In the genomic region with DNA sequence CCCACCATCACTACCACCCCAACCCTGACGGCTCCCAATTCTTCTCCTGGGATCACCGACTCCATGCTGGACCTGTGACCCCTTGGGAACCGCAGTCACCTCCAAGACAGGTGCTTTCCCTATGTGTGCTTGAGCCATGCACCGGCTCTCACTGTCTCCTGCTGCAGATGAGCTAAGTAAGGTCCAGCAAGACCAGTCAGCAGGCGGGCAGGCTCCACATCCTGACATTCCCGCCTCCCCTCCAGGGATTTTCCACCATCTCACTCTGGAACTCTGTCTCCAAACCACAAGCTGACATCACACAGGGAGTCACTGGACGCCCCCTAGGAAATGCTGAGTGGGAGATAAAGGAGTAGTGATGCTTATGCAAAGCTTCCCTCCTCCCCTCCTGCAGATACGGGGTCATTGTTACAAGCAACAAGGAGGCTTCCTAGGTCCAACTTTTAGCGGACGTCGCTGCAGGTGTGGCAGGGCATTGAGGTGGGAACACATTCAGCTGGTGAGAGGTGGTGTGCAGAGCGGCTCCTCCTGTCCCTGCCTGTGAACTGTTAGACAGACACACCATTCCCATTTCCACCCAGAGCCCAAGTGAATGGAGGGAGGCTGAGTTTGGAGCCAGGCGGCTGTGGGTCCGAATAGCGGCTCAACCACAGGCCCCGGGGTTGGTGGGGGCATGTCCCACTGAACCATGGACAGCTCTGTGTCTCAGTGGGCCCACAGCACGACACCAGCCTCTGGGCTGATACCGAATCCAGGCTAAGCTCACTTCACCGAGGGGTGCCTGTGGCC, we compare ENCODE assay signal across 16 cellular contexts.
DNase-seq lines count a peak whose midpoint lies in the region; ATAC-seq and TF ChIP-seq lines count a peak whose summit lies in the region.
"Had no signal": no experiment of that assay in that cellular context is flagged by ENCODE, and none has a peak within 500 bp of the region (broad histone marks: within the 10 kb centered on the region; RNA-seq: fewer than 3 reads in every experiment).

No MANE protein-coding gene starts in this region.

- peaks cover 4% of the 10 kb centered on the region for H3K27me3 Mint-ChIP-seq in H9 (ENCODE audit: low read depth)
- H3K27me3 Mint-ChIP-seq: CD4-positive, CD25-positive, alpha-beta regulatory T cell had no signal

- H3K4ac ChIP-seq in neuronal stem cell (ENCODE audit: low read length) (no peak overlapping the region), H9 (ENCODE audit: low read depth, low read length) (no peak overlapping the region)

- H3K14ac ChIP-seq in neuronal stem cell (ENCODE audit: low read length) (no peak overlapping the region), H9 (ENCODE audit: insufficient read depth, low read length) (no peak overlapping the region)

- H3K23ac ChIP-seq in neuronal stem cell (ENCODE audit: low read depth, low read length, poor library complexity) (no peak overlapping the region), H9 (ENCODE audit: insufficient read length, low read depth, low read length) (no peak overlapping the region)

- H3K27me3 ChIP-seq in MG63 (no peaks in the 10 kb centered on the region), neuronal stem cell (ENCODE audit: control insufficient read depth in 3 of 3, insufficient read depth in 3 of 3, low read depth in 1 of 3, low read length in 3 of 3) (peaks cover 0 to 3% (median 0%) of the 10 kb centered on the region in 3 experiments), H9 (ENCODE audit: insufficient read depth, low read length) (no peaks in the 10 kb centered on the region)

- H2AFZ ChIP-seq in neuronal stem cell (ENCODE audit: low read length) = no peak overlapping the region
- H2AFZ ChIP-seq in H9 (ENCODE audit: low read length) = no peak overlapping the region

- WGBS in neuronal stem cell (ENCODE audit: extremely low coverage in 2 of 2, insufficient read length in 2 of 2, insufficient replicate concordance in 1 of 2), 2 donors = no CpG with 5 or more reads among the region's 19 CpGs
- no CpG with 5 or more reads among the region's 19 CpGs for WGBS in H9 (ENCODE audit: extremely low coverage, insufficient read length, low lambda C conversion rate)

- no peak overlapping the region for H3T11ph ChIP-seq in H9 (ENCODE audit: low read length)

- TF ChIP-seq CTCF in fibroblast of mammary gland (conservative IDR thresholded peaks at IDR 0.05; ENCODE audit: control insufficient read depth, insufficient read depth, low read depth, low read length) (no peak), H9 (conservative IDR thresholded peaks at IDR 0.05) (no peak)

- H4K5ac ChIP-seq in H9 (ENCODE audit: insufficient read length, low read depth, low read length) = no peak overlapping the region

- H3K4me3 Mint-ChIP-seq in H9 = no peak overlapping the region; a peak in 1 of 5 replicates
- H3K4me3 Mint-ChIP-seq: CD4-positive, CD25-positive, alpha-beta regulatory T cell had no signal

- H2BK120ac ChIP-seq in neuronal stem cell (ENCODE audit: low read depth, low read length) (no peak overlapping the region), H9 (ENCODE audit: low read depth, low read length, poor library complexity, severe bottlenecking) (no peak overlapping the region)

- H3K4me1 ChIP-seq in neuronal stem cell (ENCODE audit: control insufficient read depth in 2 of 2, insufficient read depth in 1 of 2, low read depth in 1 of 2, low read length in 2 of 2) (peaks cover 16 to 30% of the 10 kb centered on the region in 2 donors), H9 (ENCODE audit: insufficient read depth, low read length) (no peaks in the 10 kb centered on the region)

- H3K9ac ChIP-seq in neuronal stem cell (ENCODE audit: low read depth, low read length, poor library complexity) (no peak overlapping the region), H9 (ENCODE audit: extremely low read depth, insufficient read length, low read length) (no peak overlapping the region)
- H3K9ac ChIP-seq: KMS-11 had no signal

- DNase-seq in AG08395 (ENCODE audit: low spot score) (peak; percentile 66), MG63 (peak; percentile 72), fibroblast of mammary gland (ENCODE audit: low read depth) (peak; percentile 3), neuronal stem cell (ENCODE audit: low spot score) (no peak), DMS153 (lab: John Stamatoyannopoulos, UW) (no peak), H9 (no peak), NCI-H82 treated with DMSO at 0.1 percent for 48 hours (lab: John Stamatoyannopoulos, UW; ENCODE audit: unreplicated experiment) (no peak)
- DNase-seq: Calu3; CD4-positive, CD25-positive, alpha-beta regulatory T cell; DMS79 treated with DMSO at 0.1 percent for 48 hours; MM.1S; NCI-H1930; NCI-H526 treated with DMSO at 0.1 percent for 48 hours had no signal

- no peak overlapping the region for H3K4me3 ChIP-seq in MG63
- H3K4me3 ChIP-seq in fibroblast of mammary gland (ENCODE audit: control insufficient read depth, low read depth, low read length) = no peak overlapping the region
- no peak overlapping the region for H3K4me3 ChIP-seq in neuronal stem cell (ENCODE audit: low read length in 2 of 2)

- peaks cover 32% of the 10 kb centered on the region for H3K36me3 ChIP-seq in MG63
- no peaks in the 10 kb centered on the region for H3K36me3 ChIP-seq in neuronal stem cell (replicated peaks in 1 of 2; ENCODE audit: control insufficient read depth in 2 of 2, insufficient read depth in 2 of 2, low read length in 2 of 2)

- no peaks in the 10 kb centered on the region for H4K20me1 ChIP-seq in H9 (ENCODE audit: control insufficient read depth, insufficient read depth, insufficient read length)

- H2BK12ac ChIP-seq in neuronal stem cell (ENCODE audit: low read length) = peak overlapping the region; percentile 7
- no peak overlapping the region for H2BK12ac ChIP-seq in H9 (ENCODE audit: insufficient read length, low read depth, low read length)

- H3K9me3 ChIP-seq in MG63 (no peaks in the 10 kb centered on the region), neuronal stem cell (replicated peaks in 1 of 2; ENCODE audit: control insufficient read depth in 2 of 2, insufficient read depth in 1 of 2, low read depth in 1 of 2, low read length in 2 of 2) (no peaks in the 10 kb centered on the region), H9 (ENCODE audit: control insufficient read depth, low read depth, low read length) (no peaks in the 10 kb centered on the region)

- H3K36me3 Mint-ChIP-seq in H9 (ENCODE audit: insufficient read depth in 1 of 3, low read depth in 3 of 3) = peaks cover 0 to 3% (median 0%) of the 10 kb centered on the region in 3 experiments; a peak in 2 of 7 replicates
- H3K36me3 Mint-ChIP-seq: CD4-positive, CD25-positive, alpha-beta regulatory T cell had no signal

- H3K79me1 ChIP-seq in neuronal stem cell (ENCODE audit: low read depth, low read length) (peaks cover 2% of the 10 kb centered on the region), H9 (ENCODE audit: insufficient read depth, low read depth, low read length, poor library complexity, severe bottlenecking) (no peaks in the 10 kb centered on the region)

- H3K27ac ChIP-seq in neuronal stem cell (replicated peaks; ENCODE audit: low read length) (no peak overlapping the region), H9 (ENCODE audit: insufficient read length, low read depth, low read length) (no peak overlapping the region)
- H3K27ac ChIP-seq: KMS-11 had no signal

- H3K79me2 ChIP-seq in H9 (ENCODE audit: insufficient read depth, low read length) = no peaks in the 10 kb centered on the region

- H3K18ac ChIP-seq in neuronal stem cell (ENCODE audit: low read length) (peak overlapping the region; percentile 55), H9 (ENCODE audit: insufficient read length, low read depth, low read length) (no peak overlapping the region)

- H3K9me3 Mint-ChIP-seq in H9 = peaks cover 0 to 7% of the 10 kb centered on the region in 2 experiments; a peak in 3 of 5 replicates
- H3K9me3 Mint-ChIP-seq: CD4-positive, CD25-positive, alpha-beta regulatory T cell had no signal

- no peak overlapping the region for H2BK20ac ChIP-seq in H9 (ENCODE audit: low read depth, low read length, poor library complexity, severe bottlenecking)

- H3K4me2 ChIP-seq in neuronal stem cell (ENCODE audit: insufficient read depth, low read length, poor library complexity, severe bottlenecking) = no peak overlapping the region
- H3K4me2 ChIP-seq in H9 (ENCODE audit: insufficient read depth, insufficient read length, low read length) = no peak overlapping the region
- H3K4me2 ChIP-seq: KMS-11 had no signal

- no peaks in the 10 kb centered on the region for H3K23me2 ChIP-seq in H9 (ENCODE audit: insufficient read length, low read depth, low read length, poor library complexity, severe bottlenecking)

- H3K56ac ChIP-seq in H9 (ENCODE audit: insufficient read length, low read depth, low read length) = no peak overlapping the region

- H4K8ac ChIP-seq in neuronal stem cell (ENCODE audit: low read depth, low read length) (no peak overlapping the region), H9 (replicated peaks; ENCODE audit: insufficient read length, low read depth, low read length) (no peak overlapping the region)

- no peak overlapping the region for H4K91ac ChIP-seq in neuronal stem cell (ENCODE audit: low read depth, low read length, poor library complexity)
- H4K91ac ChIP-seq in H9 (ENCODE audit: insufficient read length, low read depth, low read length) = no peak overlapping the region

- H2BK15ac ChIP-seq in neuronal stem cell (ENCODE audit: low read length) (no peak overlapping the region), H9 (ENCODE audit: low read depth, low read length) (no peak overlapping the region)

- H3K4me1 Mint-ChIP-seq in H9 = peaks cover 34 to 53% of the 10 kb centered on the region in 2 experiments

- H2AK5ac ChIP-seq in neuronal stem cell (ENCODE audit: low read depth, low read length) (peak overlapping the region; percentile 60), H9 (ENCODE audit: insufficient read length, low read length) (no peak overlapping the region)

- 0 out of 7 replicates have a peak overlapping the region, but pooled peaks of 1 of the 3 experiments have one; percentile 23 for H3K27ac Mint-ChIP-seq in H9

- H2BK5ac ChIP-seq in neuronal stem cell (ENCODE audit: low read length) (no peak overlapping the region), H9 (ENCODE audit: insufficient read length, low read length) (no peak overlapping the region)

- ATAC-seq in HG03039 (IDR thresholded peaks at IDR 0.05; ENCODE audit: unreplicated experiment) = no peak
- ATAC-seq: HepG2 had no signal

Comparison
In these comparisons a context has a peak if more than half of its experiments do, and no peak if none do; other contexts are left out.
1. DNase-seq: peak in AG08395 (single experiment), MG63 (single experiment) and fibroblast of mammary gland (single experiment); none in neuronal stem cell (single experiment), DMS153 (single experiment), H9 (single experiment) and NCI-H82 treated with DMSO at 0.1 percent for 48 hours (single experiment).